ENCODE assay signal across 23 cellular contexts in the genomic region with DNA sequence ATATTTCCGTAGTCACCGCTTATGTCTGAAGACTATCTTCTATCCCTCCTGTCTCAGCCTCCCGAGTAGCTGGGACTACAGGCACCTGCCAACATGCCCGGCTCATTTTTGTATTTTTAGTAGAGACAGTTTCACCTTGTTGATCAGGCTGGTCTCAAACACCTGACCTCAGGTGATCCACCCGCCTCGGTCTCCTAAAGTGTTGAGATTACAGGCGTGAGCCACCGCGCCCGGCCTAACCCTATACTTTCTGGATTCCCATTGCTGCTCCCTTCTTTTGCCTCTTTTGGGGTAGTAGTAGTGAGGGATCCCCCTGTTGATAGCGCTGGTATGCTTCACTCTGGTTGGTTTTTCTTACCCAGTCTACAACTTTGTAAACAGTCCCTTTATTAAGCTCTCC. TPM values are rescaled to one million over a fixed set of nuclear protein-coding genes. Genes with fewer than 3 reads are reported as not detected.
DNase-seq lines count a peak whose midpoint lies in the region; ATAC-seq, FAIRE-seq and TF ChIP-seq lines count a peak whose summit lies in the region.
"Had no signal": no experiment of that assay in that cellular context is flagged by ENCODE, and none has a peak within 500 bp of the region (broad histone marks: within the 10 kb centered on the region; RNA-seq: fewer than 3 reads in every experiment).

No MANE protein-coding gene starts in this region.

- no peaks in the 10 kb centered on the region for H3K9me3 ChIP-seq in breast epithelium
- no peaks in the 10 kb centered on the region for H3K9me3 ChIP-seq in kidney (ENCODE audit: control insufficient read depth in 1 of 2, low read length in 2 of 2)
- H3K9me3 ChIP-seq: ascending aorta, esophagus squamous epithelium, left lung, right atrium auricular region, testis had no signal

- no peak for ATAC-seq in activated naive CD8-positive, alpha-beta T cell treated with anti-CD3 and anti-CD28 coated beads, Interleukin-2, amount 50 U/mL, for 24 hours
- ATAC-seq in stimulated activated naive B cell treated with anti-CD40 and anti-IgM and Interleukin-4, amounts not matched to agents 10 μg/mL and 1 μg/mL and 100 μg/mL, for 72 hours (replicated peaks), result no peak
- ATAC-seq: left lung had no signal

- peaks cover 57% of the 10 kb centered on the region for H3K4me1 Mint-ChIP-seq in activated naive CD8-positive, alpha-beta T cell (ENCODE audit: low read depth)
- peaks cover 64% of the 10 kb centered on the region for H3K4me1 Mint-ChIP-seq in activated naive CD8-positive, alpha-beta T cell treated with anti-CD3 and anti-CD28 coated beads, Interleukin-2, amount 50 U/mL, for 24 hours
- H3K4me1 Mint-ChIP-seq in IgD-negative memory B cell, result peaks cover 31 to 41% (median 38%) of the 10 kb centered on the region in 3 donors
- H3K4me1 Mint-ChIP-seq in stimulated activated naive B cell treated with anti-CD40 and anti-IgM and Interleukin-4, amounts not matched to agents 10 μg/mL and 1 μg/mL and 100 μg/mL, for 72 hours, result peaks cover 36 to 75% of the 10 kb centered on the region in 2 donors

- H3K9me3 Mint-ChIP-seq in activated naive CD8-positive, alpha-beta T cell (ENCODE audit: low read depth), result no peaks in the 10 kb centered on the region
- no peaks in the 10 kb centered on the region for H3K9me3 Mint-ChIP-seq in activated naive CD8-positive, alpha-beta T cell treated with anti-CD3 and anti-CD28 coated beads, Interleukin-2, amount 50 U/mL, for 24 hours
- H3K9me3 Mint-ChIP-seq in IgD-negative memory B cell, result no peaks in the 10 kb centered on the region
- H3K9me3 Mint-ChIP-seq in stimulated activated naive B cell treated with anti-CD40 and anti-IgM and Interleukin-4, amounts not matched to agents 10 μg/mL and 1 μg/mL and 100 μg/mL, for 72 hours, result no peaks in the 10 kb centered on the region

- H3K27me3 Mint-ChIP-seq in activated naive CD8-positive, alpha-beta T cell, result no peaks in the 10 kb centered on the region
- no peaks in the 10 kb centered on the region for H3K27me3 Mint-ChIP-seq in activated naive CD8-positive, alpha-beta T cell treated with anti-CD3 and anti-CD28 coated beads, Interleukin-2, amount 50 U/mL, for 24 hours
- no peaks in the 10 kb centered on the region for H3K27me3 Mint-ChIP-seq in IgD-negative memory B cell
- H3K27me3 Mint-ChIP-seq in stimulated activated naive B cell treated with anti-CD40 and anti-IgM and Interleukin-4, amounts not matched to agents 10 μg/mL and 1 μg/mL and 100 μg/mL, for 72 hours, result no peaks in the 10 kb centered on the region

- H3K36me3 ChIP-seq in breast epithelium (no peaks in the 10 kb centered on the region), kidney (ENCODE audit: control insufficient read depth in 1 of 2, insufficient read depth in 2 of 2, low read length in 2 of 2) (peaks cover 6 to 13% of the 10 kb centered on the region in 2 donors)

- peak overlapping the region; percentile 86 for H3K27ac Mint-ChIP-seq in activated naive CD8-positive, alpha-beta T cell
- H3K27ac Mint-ChIP-seq in activated naive CD8-positive, alpha-beta T cell treated with anti-CD3 and anti-CD28 coated beads, Interleukin-2, amount 50 U/mL, for 24 hours, result no peak overlapping the region
- H3K27ac Mint-ChIP-seq in IgD-negative memory B cell, result peak overlapping the region in 1 of 3 donors; percentile 90
- peak overlapping the region; percentile 48 for H3K27ac Mint-ChIP-seq in stimulated activated naive B cell treated with anti-CD40 and anti-IgM and Interleukin-4, amounts not matched to agents 10 μg/mL and 1 μg/mL and 100 μg/mL, for 72 hours

- TF ChIP-seq CTCF in breast epithelium (IDR thresholded peaks at IDR 0.05), result no peak
- TF ChIP-seq CTCF in kidney (IDR thresholded peaks at IDR 0.05; ENCODE audit: borderline replicate concordance, extremely low read depth, insufficient read depth), result no peak

- intact Hi-C loops in breast epithelium (cut with DNase I; ENCODE audit: low total_unique reads), result no loop called here
- intact Hi-C loops in kidney (cut with DNase I), result no loop called here

- no peaks in the 10 kb centered on the region for H3K27me3 ChIP-seq in breast epithelium
- H3K27me3 ChIP-seq: ascending aorta, esophagus squamous epithelium, left lung, right atrium auricular region, testis had no signal

- no peak for TF ChIP-seq POLR2A in breast epithelium (IDR thresholded peaks at IDR 0.05)
- no peak for TF ChIP-seq POLR2A in H54 (IDR thresholded peaks at IDR 0.05; ENCODE audit: low read depth, low read length)

- no peak overlapping the region for H3K4me3 Mint-ChIP-seq in activated naive CD8-positive, alpha-beta T cell
- H3K4me3 Mint-ChIP-seq in activated naive CD8-positive, alpha-beta T cell treated with anti-CD3 and anti-CD28 coated beads, Interleukin-2, amount 50 U/mL, for 24 hours, result no peak overlapping the region
- peak overlapping the region in 3 of 4 donors; percentile 69 to 89 (median 73) for H3K4me3 Mint-ChIP-seq in IgD-negative memory B cell
- no peak overlapping the region for H3K4me3 Mint-ChIP-seq in stimulated activated naive B cell treated with anti-CD40 and anti-IgM and Interleukin-4, amounts not matched to agents 10 μg/mL and 1 μg/mL and 100 μg/mL, for 72 hours

- H3K36me3 Mint-ChIP-seq in activated naive CD8-positive, alpha-beta T cell, result peaks cover 5% of the 10 kb centered on the region
- peaks cover 28% of the 10 kb centered on the region for H3K36me3 Mint-ChIP-seq in activated naive CD8-positive, alpha-beta T cell treated with anti-CD3 and anti-CD28 coated beads, Interleukin-2, amount 50 U/mL, for 24 hours (ENCODE audit: low read depth)
- peaks cover 2% of the 10 kb centered on the region for H3K36me3 Mint-ChIP-seq in IgD-negative memory B cell
- peaks cover 17 to 26% of the 10 kb centered on the region in 2 donors for H3K36me3 Mint-ChIP-seq in stimulated activated naive B cell treated with anti-CD40 and anti-IgM and Interleukin-4, amounts not matched to agents 10 μg/mL and 1 μg/mL and 100 μg/mL, for 72 hours

- H3K27ac ChIP-seq in breast epithelium (peak overlapping the region; percentile 54 to 76), kidney (ENCODE audit: low read depth in 2 of 2, low read length in 2 of 2) (no peak overlapping the region)

- FAIRE-seq in kidney (lab: Jason Lieb, UNC) (no peak), H54 (lab: Jason Lieb, UNC) (no peak)

- no peak overlapping the region for H3K9ac ChIP-seq in kidney (ENCODE audit: low read length in 2 of 2)

- no peak for DNase-seq in activated naive CD8-positive, alpha-beta T cell treated with anti-CD3 and anti-CD28 coated beads, Interleukin-2, amount 50 U/mL, for 24 hours
- no peak for DNase-seq in breast epithelium (ENCODE audit: low spot score in 2 of 2)
- no peak for DNase-seq in stimulated activated naive B cell treated with anti-CD40 and anti-IgM and Interleukin-4, amounts not matched to agents 10 μg/mL and 1 μg/mL and 100 μg/mL, for 72 hours
- no peak for DNase-seq in DMS 273 treated with DMSO at 0.1 percent for 48 hours (lab: John Stamatoyannopoulos, UW)
- no peak for DNase-seq in kidney
- no peak for DNase-seq in H54 (ENCODE audit: insufficient read length, low spot score)
- DNase-seq: activated effector memory CD4-positive, alpha-beta T cell treated with anti-CD3 and anti-CD28 coated beads, Interleukin-2, amount 50 U/mL, for 16 hours; cerebellar nuclear complex; COR-L47; effector memory CD4-positive, alpha-beta T cell; EL; esophagus squamous epithelium; left lung; NCI-H1417; NCI-H524; stimulated activated CD4-positive, alpha-beta T cell treated with anti-CD3 and anti-CD28 coated beads, Interleukin-15, amount 100 ng/mL, for 24 hours; testis had no signal

- H3K4me1 ChIP-seq in breast epithelium, result peaks cover 7 to 14% of the 10 kb centered on the region in 2 donors
- peaks cover 4 to 14% of the 10 kb centered on the region in 2 donors for H3K4me1 ChIP-seq in kidney (ENCODE audit: control insufficient read depth in 1 of 2, insufficient read depth in 1 of 2, low read depth in 1 of 2, low read length in 2 of 2)

- H3K4me3 ChIP-seq in breast epithelium (no peak overlapping the region), kidney (ENCODE audit: low read length in 2 of 2) (no peak overlapping the region)
- H3K4me3 ChIP-seq: ascending aorta, esophagus squamous epithelium, left lung, right atrium auricular region, testis had no signal

RNA-seq across cellular contexts. Expression of gene SYF2, which starts 5.7 kb away (rescaled TPM):
- polyA plus RNA-seq in IgD-negative memory B cell (91.2 TPM), kidney (ENCODE audit: insufficient read depth, low read depth, low replicate concordance) (91.5 TPM)
- total RNA-seq in breast epithelium (10 to 100 TPM; 61.3 to 85.0 (median 83.6) TPM), kidney (53.8 TPM)

RNA-seq across cellular contexts. Expression of gene RSRP1, which starts 9.2 kb away (rescaled TPM):
- polyA plus RNA-seq in IgD-negative memory B cell (56.0 TPM), kidney (ENCODE audit: insufficient read depth, low read depth, low replicate concordance) (118 TPM)
- total RNA-seq in breast epithelium (100 to 1,000 TPM; 155 to 215 (median 164) TPM), kidney (123 TPM)

RNA-seq across cellular contexts. Expression of gene RHD, which starts 34.3 kb away (rescaled TPM):
- 0.19 TPM for polyA plus RNA-seq in IgD-negative memory B cell
- not detected for total RNA-seq in breast epithelium
- total RNA-seq in kidney, result not detected
- polyA plus RNA-seq in kidney (ENCODE audit: insufficient read depth, low read depth, low replicate concordance), result not detected
- total RNA-seq: ascending aorta, esophagus squamous epithelium, glomerular endothelial cell, LHCN-M2 had no signal

Comparison
In these comparisons a context has a peak if more than half of its experiments do, and no peak if none do; other contexts are left out.
1. H3K4me3 Mint-ChIP-seq: peak in IgD-negative memory B cell (3 of 4); none in activated naive CD8-positive, alpha-beta T cell (single experiment), activated naive CD8-positive, alpha-beta T cell treated with anti-CD3 and anti-CD28 coated beads, Interleukin-2, amount 50 U/mL, for 24 hours (single experiment) and stimulated activated naive B cell treated with anti-CD40 and anti-IgM and Interleukin-4, amounts not matched to agents 10 μg/mL and 1 μg/mL and 100 μg/mL, for 72 hours (0 of 2).
2. H3K27ac ChIP-seq: peak in breast epithelium (2 of 2); none in kidney (0 of 2).